ENCODE assay signal across 9 cellular contexts in genomic region chrX:120365320-120365719, GRCh38. TPM values are rescaled to one million over a fixed set of nuclear protein-coding genes. Genes with fewer than 3 reads are reported as not detected.
DNase-seq lines count a peak whose midpoint lies in the region; ATAC-seq, FAIRE-seq and TF ChIP-seq lines count a peak whose summit lies in the region.
"Had no signal": no experiment of that assay in that cellular context is flagged by ENCODE, and none has a peak within 500 bp of the region (broad histone marks: within the 10 kb centered on the region; RNA-seq: fewer than 3 reads in every experiment).

No MANE protein-coding gene starts in this region.

- ATAC-seq in HG03066 (IDR thresholded peaks at IDR 0.05; ENCODE audit: low read depth, unreplicated experiment): peak; percentile 63
- ATAC-seq in lung (ENCODE audit: insufficient read depth, low FRiP score): no peak

- H3K4me3 ChIP-seq in bronchial epithelial cell (ENCODE audit: low read depth, low read length) (no peak overlapping the region), lung (no peak overlapping the region)

- H3K27me3 ChIP-seq in bronchial epithelial cell (ENCODE audit: control insufficient read depth, insufficient read depth, low read length) (no peaks in the 10 kb centered on the region), lung (ENCODE audit: control insufficient read depth, insufficient read depth) (no peaks in the 10 kb centered on the region)

- H3K36me3 ChIP-seq in bronchial epithelial cell (ENCODE audit: control insufficient read depth, insufficient read depth, low read length) (no peaks in the 10 kb centered on the region), lung (ENCODE audit: control insufficient read depth in 2 of 2, insufficient read depth in 2 of 2, low read length in 2 of 2) (no peaks in the 10 kb centered on the region)

- TF ChIP-seq CTCF in bronchial epithelial cell (IDR thresholded peaks at IDR 0.05; ENCODE audit: insufficient read depth, low read length, severe bottlenecking) (peak; percentile 60), lung (IDR thresholded peaks at IDR 0.05; ENCODE audit: control extremely low read depth, extremely low read depth) (no peak)

- H3K27ac ChIP-seq in lung (ENCODE audit: low read depth in 1 of 2, low read length in 1 of 2): no peak overlapping the region

- DNase-seq in DMS 273 (lab: John Stamatoyannopoulos, UW; ENCODE audit: unreplicated experiment) (peak; percentile 80), DMS 273 treated with DMSO at 0.1 percent for 48 hours (lab: John Stamatoyannopoulos, UW) (no peak), T-helper 1 cell (peak; percentile 12 to 46 (median 15)), bronchial epithelial cell (ENCODE audit: low read depth) (no peak), lung (ENCODE audit: low spot score) (peak; percentile 38), NCI-H526 treated with DMSO at 0.1 percent for 48 hours (lab: John Stamatoyannopoulos, UW) (no peak)
- peak in 4 of 6 experiments; percentile 5 to 25 (median 14) for DNase-seq in stimulated activated naive CD4-positive, alpha-beta T cell (lab: John Stamatoyannopoulos, UW)

- peaks cover 0 to 5% of the 10 kb centered on the region in 2 donors for H3K4me1 ChIP-seq in lung (ENCODE audit: control insufficient read depth in 2 of 2, insufficient read depth in 2 of 2, low read length in 2 of 2)

- FAIRE-seq in bronchial epithelial cell (lab: Jason Lieb, UNC): no peak
- FAIRE-seq: A204.1 had no signal

- 33 to 64% methylated on average over 2 of the region's 2 CpGs for WGBS in lung, 2 donors

- H3K9me3 ChIP-seq in lung (ENCODE audit: control insufficient read depth in 2 of 2, insufficient read depth in 1 of 2, low read length in 1 of 2): no peaks in the 10 kb centered on the region

RNA-seq across cellular contexts. Expression of gene ATP1B4, which starts 3.4 kb away (rescaled TPM):
- total RNA-seq in bronchial epithelial cell (not detected in 2 replicates), lung (not detected)
- not detected for polyA plus RNA-seq in lung

RNA-seq across cellular contexts. Expression of gene TMEM255A, which starts 54.1 kb away (rescaled TPM):
- total RNA-seq in bronchial epithelial cell (not detected in 2 replicates), lung (under 1 TPM; 0.54 to 0.80 TPM)
- polyA plus RNA-seq in lung: under 1 TPM; 0.20 to 0.37 TPM

Comparison
In these comparisons a context has a peak if more than half of its experiments do, and no peak if none do; other contexts are left out.
1. DNase-seq: peak in DMS 273 (single experiment), T-helper 1 cell (5 of 5), lung (single experiment) and stimulated activated naive CD4-positive, alpha-beta T cell (4 of 6); none in DMS 273 treated with DMSO at 0.1 percent for 48 hours (single experiment), bronchial epithelial cell (single experiment) and NCI-H526 treated with DMSO at 0.1 percent for 48 hours (single experiment).